1 cellular context compared by ENCODE assay signal in genomic region chr21:45532826-45533730, GRCh38.
TF ChIP-seq lines count a peak whose summit lies in the region.

No MANE protein-coding gene starts in this region.

TF ChIP-seq in HepG2, 621 proteins besides CTCF, POLR2A, EP300 and RAD21:
- TF ChIP-seq ZNF777 (CRISPR knock-in tag; IDR thresholded peaks at IDR 0.05) = no peak
- no peak for TF ChIP-seq ZNF383 (CRISPR knock-in tag; IDR thresholded peaks at IDR 0.05; ENCODE audit: borderline replicate concordance)
- no peak for TF ChIP-seq ZNF281 (CRISPR knock-in tag; IDR thresholded peaks at IDR 0.05; ENCODE audit: borderline replicate concordance)
- TF ChIP-seq ZKSCAN5 (CRISPR knock-in tag; IDR thresholded peaks at IDR 0.05) = no peak
- no peak for TF ChIP-seq ZNF629 (CRISPR knock-in tag; conservative IDR thresholded peaks at IDR 0.05)
- TF ChIP-seq FOXJ3 (CRISPR knock-in tag; IDR thresholded peaks at IDR 0.05; ENCODE audit: borderline replicate concordance) = no peak
- no peak for TF ChIP-seq ZFYVE20 (CRISPR knock-in tag; IDR thresholded peaks at IDR 0.05; ENCODE audit: borderline replicate concordance, low read depth)
- no peak for TF ChIP-seq ZBTB33 (CRISPR knock-in tag; IDR thresholded peaks at IDR 0.05)
- no peak for TF ChIP-seq KLF9 (CRISPR knock-in tag; IDR thresholded peaks at IDR 0.05; ENCODE audit: low read depth)
- TF ChIP-seq HNRNPL (IDR thresholded peaks at IDR 0.05; ENCODE audit: low read depth, low read length) = peak; percentile 30; the same call in 1 of the 2 replicates
- peak; percentile 35 for TF ChIP-seq AGO2 (optimal IDR thresholded peaks at IDR 0.05; ENCODE audit: low read depth, low read length)
